15 cellular contexts compared by ENCODE assay signal in genomic region chrX:96835660-96836289, GRCh38. TPM values are rescaled to one million over a fixed set of nuclear protein-coding genes. Genes with fewer than 3 reads are reported as not detected.
DNase-seq lines count a peak whose midpoint lies in the region; ATAC-seq and TF ChIP-seq lines count a peak whose summit lies in the region.
"Had no signal": no experiment of that assay in that cellular context is flagged by ENCODE, and none has a peak within 500 bp of the region (broad histone marks: within the 10 kb centered on the region; RNA-seq: fewer than 3 reads in every experiment).

No MANE protein-coding gene starts in this region.

- no peaks in the 10 kb centered on the region for H3K36me3 Mint-ChIP-seq in activated naive CD8-positive, alpha-beta T cell treated with anti-CD3 and anti-CD28 coated beads, Interleukin-2, amount 50 U/mL, for 24 hours (ENCODE audit: low read depth)
- no peaks in the 10 kb centered on the region for H3K36me3 Mint-ChIP-seq in activated naive CD8-positive, alpha-beta T cell treated with anti-CD3 and anti-CD28 coated beads for 36 hours
- H3K36me3 Mint-ChIP-seq: activated naive CD4-positive, alpha-beta T cell treated with anti-CD3 and anti-CD28 coated beads, Interleukin-2, amount 50 U/mL, for 72 hours had no signal

- no peaks in the 10 kb centered on the region for H3K27me3 ChIP-seq in heart right ventricle

- TF ChIP-seq CTCF in heart right ventricle (IDR thresholded peaks at IDR 0.05) = no peak

- no peaks in the 10 kb centered on the region for H3K9me3 Mint-ChIP-seq in activated naive CD8-positive, alpha-beta T cell treated with anti-CD3 and anti-CD28 coated beads, Interleukin-2, amount 50 U/mL, for 24 hours
- no peaks in the 10 kb centered on the region for H3K9me3 Mint-ChIP-seq in activated naive CD8-positive, alpha-beta T cell treated with anti-CD3 and anti-CD28 coated beads for 36 hours
- H3K9me3 Mint-ChIP-seq: activated naive CD4-positive, alpha-beta T cell treated with anti-CD3 and anti-CD28 coated beads, Interleukin-2, amount 50 U/mL, for 72 hours; GM23338 had no signal

- H3K27me3 Mint-ChIP-seq in activated naive CD8-positive, alpha-beta T cell treated with anti-CD3 and anti-CD28 coated beads, Interleukin-2, amount 50 U/mL, for 24 hours = no peaks in the 10 kb centered on the region
- H3K27me3 Mint-ChIP-seq in activated naive CD8-positive, alpha-beta T cell treated with anti-CD3 and anti-CD28 coated beads for 36 hours = no peaks in the 10 kb centered on the region

- no peak overlapping the region for H3K4me3 Mint-ChIP-seq in activated naive CD8-positive, alpha-beta T cell treated with anti-CD3 and anti-CD28 coated beads, Interleukin-2, amount 50 U/mL, for 24 hours
- no peak overlapping the region for H3K4me3 Mint-ChIP-seq in activated naive CD8-positive, alpha-beta T cell treated with anti-CD3 and anti-CD28 coated beads for 36 hours
- H3K4me3 Mint-ChIP-seq: GM23338 had no signal

- peaks cover 0 to 4% (median 0%) of the 10 kb centered on the region in 9 donors for H3K4me1 ChIP-seq in heart right ventricle

- no peak overlapping the region for H3K27ac ChIP-seq in heart right ventricle

- peak; percentile 28 for ATAC-seq in activated naive CD8-positive, alpha-beta T cell treated with anti-CD3 and anti-CD28 coated beads, Interleukin-2, amount 50 U/mL, for 24 hours
- peak; percentile 86 for ATAC-seq in HG02610 (IDR thresholded peaks at IDR 0.05; ENCODE audit: unreplicated experiment)
- ATAC-seq in HG03342 (IDR thresholded peaks at IDR 0.05; ENCODE audit: unreplicated experiment) = peak; percentile 85
- ATAC-seq in heart right ventricle = no peak
- ATAC-seq: activated naive CD4-positive, alpha-beta T cell treated with anti-CD3 and anti-CD28 coated beads, Interleukin-2, amount 50 U/mL, for 72 hours; GM23338; left lobe of liver had no signal

- no peaks in the 10 kb centered on the region for H3K36me3 ChIP-seq in heart right ventricle

- no peaks in the 10 kb centered on the region for H3K9me3 ChIP-seq in heart right ventricle

- H3K27ac Mint-ChIP-seq in activated naive CD8-positive, alpha-beta T cell treated with anti-CD3 and anti-CD28 coated beads, Interleukin-2, amount 50 U/mL, for 24 hours = no peak overlapping the region
- no peak overlapping the region for H3K27ac Mint-ChIP-seq in activated naive CD8-positive, alpha-beta T cell treated with anti-CD3 and anti-CD28 coated beads for 36 hours
- H3K27ac Mint-ChIP-seq: activated naive CD4-positive, alpha-beta T cell treated with anti-CD3 and anti-CD28 coated beads, Interleukin-2, amount 50 U/mL, for 72 hours; GM23338 had no signal

- no peaks in the 10 kb centered on the region for H3K4me1 Mint-ChIP-seq in activated naive CD8-positive, alpha-beta T cell treated with anti-CD3 and anti-CD28 coated beads, Interleukin-2, amount 50 U/mL, for 24 hours
- no peaks in the 10 kb centered on the region for H3K4me1 Mint-ChIP-seq in activated naive CD8-positive, alpha-beta T cell treated with anti-CD3 and anti-CD28 coated beads for 36 hours

- no peak overlapping the region for H3K4me3 ChIP-seq in heart right ventricle
- H3K4me3 ChIP-seq: GM23338 had no signal

- DNase-seq in activated naive CD8-positive, alpha-beta T cell treated with anti-CD3 and anti-CD28 coated beads, Interleukin-2, amount 50 U/mL, for 24 hours = no peak
- no peak for DNase-seq in activated naive CD8-positive, alpha-beta T cell treated with anti-CD3 and anti-CD28 coated beads for 36 hours
- DNase-seq in heart right ventricle (no peak), NOMO-1 treated with DMSO at 0.1 percent for 48 hours (lab: John Stamatoyannopoulos, UW; ENCODE audit: unreplicated experiment) (no peak)
- no peak for DNase-seq in activated CD4-positive, alpha-beta T cell treated with anti-CD3 and anti-CD28 coated beads for 1 hour
- DNase-seq in activated T-cell treated with anti-CD3 and anti-CD28 coated beads, Interleukin-2, amount 50 U/mL, for 48 hours = no peak
- DNase-seq: 8988T; activated CD4-positive, alpha-beta T cell treated with anti-CD3 and anti-CD28 coated beads, Interleukin-2, amount 50 U/mL, for 48 hours; NCI-H510A treated with DMSO at 0.1 percent for 48 hours; occipital lobe had no signal

- 91 to 93% methylated on average over 5 of the region's 5 CpGs for WGBS in heart right ventricle, 2 donors

- intact Hi-C loops in heart right ventricle (cut with DNase I) = no loop called here

RNA-seq across cellular contexts. Expression of gene RPA4, which starts 47.9 kb away (rescaled TPM):
- total RNA-seq in activated naive CD8-positive, alpha-beta T cell treated with anti-CD3 and anti-CD28 coated beads for 36 hours = under 1 TPM in 1 of 2 experiments, not detected in 1; 0.23 TPM
- total RNA-seq in heart right ventricle = under 1 TPM in 7 of 10 donors, not detected in 3; 0.15 to 0.36 (median 0.17) TPM
- under 1 TPM; 0.03 to 0.15 TPM for polyA plus RNA-seq in heart right ventricle

Comparison
In these comparisons a context has a peak if more than half of its experiments do, and no peak if none do; other contexts are left out.
1. ATAC-seq: peak in activated naive CD8-positive, alpha-beta T cell treated with anti-CD3 and anti-CD28 coated beads, Interleukin-2, amount 50 U/mL, for 24 hours (single experiment), HG02610 (single experiment) and HG03342 (single experiment); none in heart right ventricle (0 of 8).